In the genomic region with DNA sequence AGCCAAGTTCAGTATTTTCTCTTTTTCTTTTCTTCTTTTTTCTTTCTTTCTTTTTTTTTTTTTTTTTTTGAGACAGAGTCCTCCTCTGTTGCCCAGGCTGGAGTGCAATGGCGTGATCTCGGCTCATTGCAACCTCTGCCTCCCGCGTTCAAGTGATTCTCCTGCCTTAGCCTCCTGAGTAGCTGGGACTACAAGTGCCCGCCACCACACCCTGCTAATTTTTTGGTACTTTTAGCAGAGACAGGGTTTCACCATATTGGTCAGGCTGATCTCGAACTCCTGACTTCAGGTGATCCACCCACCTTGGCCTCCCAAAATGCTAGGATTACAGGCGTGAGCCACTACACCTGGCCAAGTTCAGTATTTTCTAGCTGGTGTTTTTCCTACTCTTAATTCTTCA, we compare ENCODE assay signal across 5 cellular contexts. TPM values are rescaled to one million over a fixed set of nuclear protein-coding genes. Genes with fewer than 3 reads are reported as not detected.
"Had no signal": no experiment of that assay in that cellular context is flagged by ENCODE, and none has a peak within 500 bp of the region (broad histone marks: within the 10 kb centered on the region; RNA-seq: fewer than 3 reads in every experiment).

No MANE protein-coding gene starts in this region.

RNA-seq across cellular contexts. Expression of gene THSD8, which starts 4.3 kb away (rescaled TPM):
- total RNA-seq: GM23248, H4, H7, HT-29, IMR-90 had no signal
